In genomic region chr20:18137412-18138265, GRCh38 we compare ENCODE assay signal across 8 cellular contexts. TPM values are rescaled to one million over a fixed set of nuclear protein-coding genes. Genes with fewer than 3 reads are reported as not detected.
A peak's percentile ranks its signal among the peaks of the same experiment; 100 is the strongest.
DNase-seq lines count a peak whose midpoint lies in the region; ATAC-seq and TF ChIP-seq lines count a peak whose summit lies in the region.

A gene with protein sequence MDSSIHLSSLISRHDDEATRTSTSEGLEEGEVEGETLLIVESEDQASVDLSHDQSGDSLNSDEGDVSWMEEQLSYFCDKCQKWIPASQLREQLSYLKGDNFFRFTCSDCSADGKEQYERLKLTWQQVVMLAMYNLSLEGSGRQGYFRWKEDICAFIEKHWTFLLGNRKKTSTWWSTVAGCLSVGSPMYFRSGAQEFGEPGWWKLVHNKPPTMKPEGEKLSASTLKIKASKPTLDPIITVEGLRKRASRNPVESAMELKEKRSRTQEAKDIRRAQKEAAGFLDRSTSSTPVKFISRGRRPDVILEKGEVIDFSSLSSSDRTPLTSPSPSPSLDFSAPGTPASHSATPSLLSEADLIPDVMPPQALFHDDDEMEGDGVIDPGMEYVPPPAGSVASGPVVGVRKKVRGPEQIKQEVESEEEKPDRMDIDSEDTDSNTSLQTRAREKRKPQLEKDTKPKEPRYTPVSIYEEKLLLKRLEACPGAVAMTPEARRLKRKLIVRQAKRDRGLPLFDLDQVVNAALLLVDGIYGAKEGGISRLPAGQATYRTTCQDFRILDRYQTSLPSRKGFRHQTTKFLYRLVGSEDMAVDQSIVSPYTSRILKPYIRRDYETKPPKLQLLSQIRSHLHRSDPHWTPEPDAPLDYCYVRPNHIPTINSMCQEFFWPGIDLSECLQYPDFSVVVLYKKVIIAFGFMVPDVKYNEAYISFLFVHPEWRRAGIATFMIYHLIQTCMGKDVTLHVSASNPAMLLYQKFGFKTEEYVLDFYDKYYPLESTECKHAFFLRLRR (plus strand): TSS chr20:18137863. CDS start chr20:18142661, 4,798 bp downstream.
A gene with protein sequence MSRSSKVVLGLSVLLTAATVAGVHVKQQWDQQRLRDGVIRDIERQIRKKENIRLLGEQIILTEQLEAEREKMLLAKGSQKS (plus strand): TSS chr20:18137863. CDS start chr20:18137956, 93 bp downstream.

- H3K4me1 ChIP-seq in Peyer's patch: peaks cover 0 to 23% (median 2%) of the 10 kb centered on the region in 4 donors

- peaks cover 0 to 8% (median 0%) of the 10 kb centered on the region in 3 donors for H3K36me3 ChIP-seq in Peyer's patch

- peak; percentile 77 to 86 for TF ChIP-seq POLR2A in Peyer's patch (IDR thresholded peaks at IDR 0.05)

- H3K4me3 ChIP-seq in Jurkat, Clone E6-1 (ENCODE audit: low read length): peak within 1 kb of the TSS; percentile 92
- peak within 1 kb of the TSS; percentile 86 to 98 (median 96) for H3K4me3 ChIP-seq in Peyer's patch

- H3K27ac Mint-ChIP-seq in naive B cell: peak within 1 kb of the TSS; percentile 87 to 94 (median 91)
- H3K27ac Mint-ChIP-seq in stimulated activated effector memory CD8-positive, alpha-beta T cell treated with anti-CD3 and anti-CD28 coated beads, Interleukin-12 subunit alpha, Interleukin-12 subunit beta, amount 100 ng/mL, for 72 hours: peak within 1 kb of the TSS; percentile 94

- DNase-seq in DMS79 treated with DMSO at 0.1 percent for 48 hours (lab: John Stamatoyannopoulos, UW) (peak; percentile 66), Peyer's patch (peak; percentile 84 to 95 (median 94)), activated T-helper 1 cell treated with Interleukin-2 at 50 U/mL for 16 hours (ENCODE audit: low read depth) (peak; percentile 85), fibroblast of gingiva (ENCODE audit: low read depth) (peak; percentile 96), naive B cell (peak; percentile 91)
- DNase-seq in Jurkat, Clone E6-1 (ENCODE audit: low read depth, low spot score): peak; percentile 90
- peak; percentile 95 to 97 for DNase-seq in stimulated activated effector memory CD8-positive, alpha-beta T cell treated with anti-CD3 and anti-CD28 coated beads, Interleukin-12 subunit alpha, Interleukin-12 subunit beta, amount 100 ng/mL, for 72 hours (ENCODE audit: low spot score in 2 of 2)

- H3K27me3 ChIP-seq in Peyer's patch: no peaks in the 10 kb centered on the region

- H3K9me3 ChIP-seq in Peyer's patch: no peaks in the 10 kb centered on the region

- peaks cover 4 to 5% of the 10 kb centered on the region in 2 donors for H3K36me3 Mint-ChIP-seq in naive B cell
- H3K36me3 Mint-ChIP-seq in stimulated activated effector memory CD8-positive, alpha-beta T cell treated with anti-CD3 and anti-CD28 coated beads, Interleukin-12 subunit alpha, Interleukin-12 subunit beta, amount 100 ng/mL, for 72 hours: peaks cover 22% of the 10 kb centered on the region

- ATAC-seq in GM21717 (IDR thresholded peaks at IDR 0.05; ENCODE audit: unreplicated experiment): peak; percentile 86
- ATAC-seq in naive B cell (ENCODE audit: low read depth in 2 of 2): peak; percentile 85 to 86
- ATAC-seq in stimulated activated effector memory CD8-positive, alpha-beta T cell treated with anti-CD3 and anti-CD28 coated beads, Interleukin-12 subunit alpha, Interleukin-12 subunit beta, amount 100 ng/mL, for 72 hours: peak; percentile 93

- H3K27me3 Mint-ChIP-seq in naive B cell: peaks cover under 1 to 7% (median under 1%) of the 10 kb centered on the region in 3 donors

- no peak for TF ChIP-seq CTCF in Peyer's patch (IDR thresholded peaks at IDR 0.05)

- no peaks in the 10 kb centered on the region for H3K9me3 Mint-ChIP-seq in naive B cell
- no peaks in the 10 kb centered on the region for H3K9me3 Mint-ChIP-seq in stimulated activated effector memory CD8-positive, alpha-beta T cell treated with anti-CD3 and anti-CD28 coated beads, Interleukin-12 subunit alpha, Interleukin-12 subunit beta, amount 100 ng/mL, for 72 hours

- peak within 1 kb of the TSS; percentile 87 to 96 (median 94) for H3K4me3 Mint-ChIP-seq in naive B cell
- peak within 1 kb of the TSS; percentile 67 for H3K4me3 Mint-ChIP-seq in stimulated activated effector memory CD8-positive, alpha-beta T cell treated with anti-CD3 and anti-CD28 coated beads, Interleukin-12 subunit alpha, Interleukin-12 subunit beta, amount 100 ng/mL, for 72 hours

- peak within 1 kb of the TSS; percentile 87 to 97 (median 96) for H3K27ac ChIP-seq in Peyer's patch

- peaks cover 21 to 35% (median 33%) of the 10 kb centered on the region in 3 donors for H3K4me1 Mint-ChIP-seq in naive B cell
- peaks cover 18% of the 10 kb centered on the region for H3K4me1 Mint-ChIP-seq in stimulated activated effector memory CD8-positive, alpha-beta T cell treated with anti-CD3 and anti-CD28 coated beads, Interleukin-12 subunit alpha, Interleukin-12 subunit beta, amount 100 ng/mL, for 72 hours

RNA-seq across cellular contexts. Expression of the first gene that starts in this region (rescaled TPM):
- polyA plus RNA-seq in Jurkat, Clone E6-1 (2012; ENCODE audit: insufficient read depth, insufficient read length): 19.1 TPM
- 10 to 100 TPM; 20.0 to 27.2 (median 22.0) TPM for total RNA-seq in Peyer's patch
- 10 to 100 TPM; 12.7 to 30.4 (median 18.3) TPM for polyA plus RNA-seq in naive B cell (ENCODE audit: low read depth in 6 of 6)

RNA-seq across cellular contexts. Expression of the second gene that starts in this region (rescaled TPM):
- polyA plus RNA-seq in Jurkat, Clone E6-1 (2012; ENCODE audit: insufficient read depth, insufficient read length): 27.7 TPM
- total RNA-seq in Peyer's patch: 10 to 100 TPM; 15.7 to 21.7 (median 18.0) TPM
- 10 to 100 TPM; 22.4 to 58.3 (median 33.0) TPM for polyA plus RNA-seq in naive B cell (ENCODE audit: low read depth in 6 of 6)

Comparison
In these comparisons a context has a peak if more than half of its experiments do, and no peak if none do; other contexts are left out.
1. Peak in every context shown above with its lines: DNase-seq, ATAC-seq, H3K4me3 ChIP-seq and H3K27ac ChIP-seq.